8 cellular contexts compared by ENCODE assay signal in the genomic region with DNA sequence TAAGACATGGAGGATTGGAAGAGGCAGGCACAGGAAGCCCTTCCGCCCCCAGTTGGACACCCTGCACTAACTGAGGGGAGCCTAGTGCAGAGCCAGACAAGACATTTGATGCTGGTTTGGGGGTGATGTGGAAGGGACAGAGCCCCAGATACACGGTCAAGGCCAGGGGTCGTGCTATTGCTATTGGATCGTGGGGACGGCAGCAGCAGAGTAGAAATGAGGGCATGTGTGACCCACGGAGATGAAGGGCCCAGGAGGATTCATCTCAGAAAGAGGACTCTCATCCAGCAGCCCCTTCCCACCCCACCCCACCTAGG. TPM values are rescaled to one million over a fixed set of nuclear protein-coding genes. Genes with fewer than 3 reads are reported as not detected.
DNase-seq lines count a peak whose midpoint lies in the region; ATAC-seq, FAIRE-seq and TF ChIP-seq lines count a peak whose summit lies in the region.

No MANE protein-coding gene starts in this region.

- TF ChIP-seq EP300 in HepG2 (IDR thresholded peaks at IDR 0.05; ENCODE audit: low read depth in 2 of 2, low read length in 2 of 2) (no peak), HepG2 (CRISPR knock-in tag; IDR thresholded peaks at IDR 0.05; ENCODE audit: borderline replicate concordance) (no peak)

- in situ Hi-C loops in HepG2 (cut with HindIII; ENCODE audit: extremely low pct_ligation_motif_present, low pct_unique_long_range_greater_than_20kb) = no loop called here

- no peaks in the 10 kb centered on the region for H4K20me1 ChIP-seq in HepG2 (ENCODE audit: insufficient read depth, low read length)

- peaks cover 18% of the 10 kb centered on the region for H3K79me2 ChIP-seq in HepG2 (ENCODE audit: insufficient read depth, low read length)

- FAIRE-seq in HepG2 (lab: Jason Lieb, UNC) = no peak

- H3K4me1 ChIP-seq in HepG2 (ENCODE audit: insufficient read depth, low read length) = peaks cover 57% of the 10 kb centered on the region
- H3K4me1 ChIP-seq in stomach smooth muscle (ENCODE audit: control insufficient read depth, insufficient read depth, low read length) = peaks cover 38% of the 10 kb centered on the region

- peak overlapping the region; percentile 91 for H3K4me2 ChIP-seq in HepG2 (ENCODE audit: low read depth, low read length)

- POLR2A ChIA-PET in HepG2 (lab: Yijun Ruan, JAX) = interaction anchor here (0.7 to 2.6 kb wide), 13 partner anchors 8 to 124 kb away, joined by 3 to 149 read pairs (median 6); partner anchors contain the start of genes BORCS6, RANGRF and TMEM107

- H3K36me3 ChIP-seq in KOPT-K1 (ENCODE audit: insufficient read depth, low read length) = peaks cover 18% of the 10 kb centered on the region
- H3K36me3 ChIP-seq in HepG2 (replicated peaks in 1 of 2; ENCODE audit: control insufficient read depth in 1 of 2, insufficient read depth in 2 of 2, low read length in 2 of 2) = peaks cover 1 to 7% of the 10 kb centered on the region in 2 experiments; a peak in 3 of 5 replicates
- H3K36me3 ChIP-seq in stomach smooth muscle (ENCODE audit: control insufficient read depth in 2 of 2, insufficient read depth in 2 of 2, low read length in 2 of 2) = peaks cover 4 to 12% of the 10 kb centered on the region in 2 donors

- H3K27ac ChIP-seq in KOPT-K1 (ENCODE audit: low read depth, low read length, poor library complexity, severe bottlenecking) (peak overlapping the region; percentile 91), angular gyrus (ENCODE audit: low read depth, low read length) (peak overlapping the region; percentile 65), HepG2 (ENCODE audit: extremely low read length, insufficient read depth, low read length) (peak overlapping the region; percentile 95), stomach smooth muscle (ENCODE audit: low read length) (peak overlapping the region; percentile 98)

- TF ChIP-seq CTCF in HepG2 (CRISPR knock-in tag; IDR thresholded peaks at IDR 0.05) = no peak

- no peak for TF ChIP-seq RAD21 in HepG2 (CRISPR knock-in tag; IDR thresholded peaks at IDR 0.05)

- 7% methylated on average over 6 of the region's 6 CpGs for WGBS in HepG2 (ENCODE audit: low lambda C conversion rate)

- CTCF ChIA-PET in HepG2 (lab: Yijun Ruan, JAX; ENCODE audit: low intra/inter-chr PET ratio, low total read pairs) = interaction anchor here (0.9 kb wide), 1 partner anchor 26 kb away, joined by 3 read pairs; no protein-coding TSS in a partner anchor

- DNase-seq in HepG2 (ENCODE audit: low spot score) (no peak), cerebellar nuclear complex (lab: John Stamatoyannopoulos, UW) (no peak), DMS153 (lab: John Stamatoyannopoulos, UW) (no peak), NCI-H2029 treated with DMSO at 0.1 percent for 48 hours (lab: John Stamatoyannopoulos, UW) (no peak), DMS 273 treated with DMSO at 0.1 percent for 48 hours (lab: John Stamatoyannopoulos, UW) (no peak)

- H3K9ac ChIP-seq in HepG2 (ENCODE audit: insufficient read depth, low read depth, low read length) = peak overlapping the region; percentile 80
- peak overlapping the region; percentile 68 to 85 for H3K9ac ChIP-seq in stomach smooth muscle (ENCODE audit: low read length in 2 of 2)

- TF ChIP-seq POLR2A in HepG2 (IDR thresholded peaks at IDR 0.05; ENCODE audit: insufficient read depth in 1 of 2, low read depth in 2 of 2, low read length in 2 of 2) = no peak

- no peaks in the 10 kb centered on the region for H3K9me3 ChIP-seq in KOPT-K1 (ENCODE audit: insufficient read depth, low read length, poor library complexity, severe bottlenecking)
- H3K9me3 ChIP-seq in HepG2 (ENCODE audit: low read length) = no peaks in the 10 kb centered on the region
- no peaks in the 10 kb centered on the region for H3K9me3 ChIP-seq in stomach smooth muscle (ENCODE audit: control insufficient read depth in 2 of 2, low read length in 2 of 2)

- H3K27me3 ChIP-seq in HepG2 (ENCODE audit: control insufficient read depth in 1 of 2, insufficient read depth in 2 of 2, low read length in 2 of 2) = no peaks in the 10 kb centered on the region; a peak in 1 of 5 replicates
- no peaks in the 10 kb centered on the region for H3K27me3 ChIP-seq in stomach smooth muscle (ENCODE audit: control insufficient read depth in 1 of 2, insufficient read depth in 2 of 2, low read length in 2 of 2)

- intact Hi-C loops in HepG2 (cut with micrococcal nuclease; ENCODE audit: unreplicated experiment) = no loop called here

- ATAC-seq in HepG2 = no peak

- no peak overlapping the region for H2AFZ ChIP-seq in HepG2 (ENCODE audit: low read length)

- BruUV-seq in HepG2 (replicated peaks; lab: Mats Ljungman, UMichigan) = no TSS peak

- peak overlapping the region; percentile 92 to 99 (median 98) for H3K4me3 ChIP-seq in HepG2 (replicated peaks in 1 of 3; ENCODE audit: insufficient read depth in 1 of 3, low read depth in 2 of 3, low read length in 3 of 3)
- peak overlapping the region in 1 of 2 donors; percentile 15 for H3K4me3 ChIP-seq in stomach smooth muscle (ENCODE audit: low read length in 2 of 2)

RNA-seq across cellular contexts. Expression of gene VAMP2, which starts 2.0 kb away (rescaled TPM):
- 2.0 and 3.9 TPM in 2 replicates for total RNA-seq in HepG2 (2016; rRNA removed; fragmentation: Illumina TruSeq; extraction: Trizol)
- 4.1 and 5.2 TPM in 2 replicates for total RNA-seq in HepG2 (2016; cell fraction: cytosol; rRNA removed; fragmentation: Illumina TruSeq; extraction: Trizol; ENCODE audit: low read depth)
- total RNA-seq in HepG2 (2016; cell fraction: insoluble cytoplasmic fraction; rRNA removed; fragmentation: Illumina TruSeq; extraction: Trizol) = 1.9 and 3.4 TPM in 2 replicates
- 3.2 and 3.4 TPM in 2 replicates for total RNA-seq in HepG2 (2016; cell fraction: membrane; rRNA removed; fragmentation: Illumina TruSeq; extraction: Trizol)
- total RNA-seq in HepG2 (2016; cell fraction: nucleus; rRNA removed; fragmentation: Illumina TruSeq; extraction: Trizol) = 6.5 and 7.1 TPM in 2 replicates
- 17.2 and 19.6 TPM in 2 replicates for polyA plus RNA-seq in HepG2 (2011; rRNA removed)
- polyA plus RNA-seq in HepG2 (2011; cell fraction: cytosol; rRNA removed) = 10.1 and 13.2 TPM in 2 replicates
- 40.7 and 63.7 TPM in 2 replicates for polyA plus RNA-seq in HepG2 (2011; cell fraction: nucleus; rRNA removed)
- polyA plus RNA-seq in HepG2 (2012) = 29.0 and 34.1 TPM in 2 replicates
- 2.0 and 2.2 TPM in 2 replicates for polyA plus RNA-seq in HepG2 (2016; cell fraction: cytosol; fragmentation: Illumina TruSeq; extraction: Trizol; ENCODE audit: low read depth)
- 7.1 and 8.5 TPM in 2 replicates for polyA plus RNA-seq in HepG2 (2016; cell fraction: insoluble cytoplasmic fraction; fragmentation: Illumina TruSeq; extraction: Trizol; ENCODE audit: low read depth)
- polyA plus RNA-seq in HepG2 (2016; cell fraction: membrane; fragmentation: Illumina TruSeq; extraction: Trizol; ENCODE audit: low read depth) = 4.9 and 5.5 TPM in 2 replicates
- polyA plus RNA-seq in HepG2 (2016; cell fraction: nucleus; fragmentation: Illumina TruSeq; extraction: Trizol; ENCODE audit: insufficient read depth, low read depth) = 35.4 and 36.0 TPM in 2 replicates
- polyA minus RNA-seq in HepG2 (2011; rRNA and poly(A)+ RNA removed; ENCODE audit: low replicate concordance) = 6.8 and 7.6 TPM in 2 replicates
- 3.4 and 6.6 TPM in 2 replicates for polyA minus RNA-seq in HepG2 (2011; cell fraction: cytosol; rRNA and poly(A)+ RNA removed)
- 10.8 and 14.9 TPM in 2 replicates for polyA minus RNA-seq in HepG2 (2011; cell fraction: nucleus; rRNA and poly(A)+ RNA removed)

RNA-seq across cellular contexts. Expression of gene TMEM107, which starts 11.4 kb away (rescaled TPM):
- total RNA-seq in HepG2 (2016; rRNA removed; fragmentation: Illumina TruSeq; extraction: Trizol) = 3.8 and 15.3 TPM in 2 replicates
- total RNA-seq in HepG2 (2016; cell fraction: cytosol; rRNA removed; fragmentation: Illumina TruSeq; extraction: Trizol; ENCODE audit: low read depth) = 138 and 159 TPM in 2 replicates
- 4.0 and 13.1 TPM in 2 replicates for total RNA-seq in HepG2 (2016; cell fraction: insoluble cytoplasmic fraction; rRNA removed; fragmentation: Illumina TruSeq; extraction: Trizol)
- 25.0 and 29.6 TPM in 2 replicates for total RNA-seq in HepG2 (2016; cell fraction: membrane; rRNA removed; fragmentation: Illumina TruSeq; extraction: Trizol)
- total RNA-seq in HepG2 (2016; cell fraction: nucleus; rRNA removed; fragmentation: Illumina TruSeq; extraction: Trizol) = 18.7 and 21.8 TPM in 2 replicates
- polyA plus RNA-seq in HepG2 (2011; rRNA removed) = 4.5 and 7.2 TPM in 2 replicates
- polyA plus RNA-seq in HepG2 (2011; cell fraction: cytosol; rRNA removed) = 5.0 and 5.5 TPM in 2 replicates
- 3.9 and 4.3 TPM in 2 replicates for polyA plus RNA-seq in HepG2 (2011; cell fraction: nucleus; rRNA removed)
- polyA plus RNA-seq in HepG2 (2012) = 2.6 and 3.6 TPM in 2 replicates
- 2.4 and 3.4 TPM in 2 replicates for polyA plus RNA-seq in HepG2 (2016; cell fraction: cytosol; fragmentation: Illumina TruSeq; extraction: Trizol; ENCODE audit: low read depth)
- 3.4 and 3.5 TPM in 2 replicates for polyA plus RNA-seq in HepG2 (2016; cell fraction: insoluble cytoplasmic fraction; fragmentation: Illumina TruSeq; extraction: Trizol; ENCODE audit: low read depth)
- polyA plus RNA-seq in HepG2 (2016; cell fraction: membrane; fragmentation: Illumina TruSeq; extraction: Trizol; ENCODE audit: low read depth) = 2.1 and 3.3 TPM in 2 replicates
- polyA plus RNA-seq in HepG2 (2016; cell fraction: nucleus; fragmentation: Illumina TruSeq; extraction: Trizol; ENCODE audit: insufficient read depth, low read depth) = 4.5 and 4.6 TPM in 2 replicates
- 121 and 165 TPM in 2 replicates for polyA minus RNA-seq in HepG2 (2011; rRNA and poly(A)+ RNA removed; ENCODE audit: low replicate concordance)
- 34.2 and 36.5 TPM in 2 replicates for polyA minus RNA-seq in HepG2 (2011; cell fraction: cytosol; rRNA and poly(A)+ RNA removed)
- 79.1 and 96.4 TPM in 2 replicates for polyA minus RNA-seq in HepG2 (2011; cell fraction: nucleus; rRNA and poly(A)+ RNA removed)

RNA-seq across cellular contexts. Expression of gene PER1, which starts 12.6 kb away (rescaled TPM):
- total RNA-seq in HepG2 (2016; rRNA removed; fragmentation: Illumina TruSeq; extraction: Trizol) = 2.6 and 5.5 TPM in 2 replicates
- total RNA-seq in HepG2 (2016; cell fraction: cytosol; rRNA removed; fragmentation: Illumina TruSeq; extraction: Trizol; ENCODE audit: low read depth) = 1.8 and 2.9 TPM in 2 replicates
- total RNA-seq in HepG2 (2016; cell fraction: insoluble cytoplasmic fraction; rRNA removed; fragmentation: Illumina TruSeq; extraction: Trizol) = 3.2 and 5.8 TPM in 2 replicates
- total RNA-seq in HepG2 (2016; cell fraction: membrane; rRNA removed; fragmentation: Illumina TruSeq; extraction: Trizol) = 1.4 and 1.9 TPM in 2 replicates
- total RNA-seq in HepG2 (2016; cell fraction: nucleus; rRNA removed; fragmentation: Illumina TruSeq; extraction: Trizol) = 4.1 and 4.3 TPM in 2 replicates
- polyA plus RNA-seq in HepG2 (2011; rRNA removed) = 3.6 and 5.2 TPM in 2 replicates
- 1.3 and 1.4 TPM in 2 replicates for polyA plus RNA-seq in HepG2 (2011; cell fraction: cytosol; rRNA removed)
- polyA plus RNA-seq in HepG2 (2011; cell fraction: nucleus; rRNA removed) = 32.0 and 32.6 TPM in 2 replicates
- polyA plus RNA-seq in HepG2 (2012) = 7.8 and 11.4 TPM in 2 replicates
- 0.38 and 0.70 TPM in 2 replicates for polyA plus RNA-seq in HepG2 (2016; cell fraction: cytosol; fragmentation: Illumina TruSeq; extraction: Trizol; ENCODE audit: low read depth)
- polyA plus RNA-seq in HepG2 (2016; cell fraction: insoluble cytoplasmic fraction; fragmentation: Illumina TruSeq; extraction: Trizol; ENCODE audit: low read depth) = 2.2 and 3.6 TPM in 2 replicates
- polyA plus RNA-seq in HepG2 (2016; cell fraction: membrane; fragmentation: Illumina TruSeq; extraction: Trizol; ENCODE audit: low read depth) = 0.49 and 0.90 TPM in 2 replicates
- 13.1 and 17.6 TPM in 2 replicates for polyA plus RNA-seq in HepG2 (2016; cell fraction: nucleus; fragmentation: Illumina TruSeq; extraction: Trizol; ENCODE audit: insufficient read depth, low read depth)
- 11.1 and 12.7 TPM in 2 replicates for polyA minus RNA-seq in HepG2 (2011; rRNA and poly(A)+ RNA removed; ENCODE audit: low replicate concordance)
- 3.8 and 6.2 TPM in 2 replicates for polyA minus RNA-seq in HepG2 (2011; cell fraction: cytosol; rRNA and poly(A)+ RNA removed)
- polyA minus RNA-seq in HepG2 (2011; cell fraction: nucleus; rRNA and poly(A)+ RNA removed) = 10.4 and 10.7 TPM in 2 replicates

RNA-seq across cellular contexts. Expression of gene BORCS6, which starts 25.2 kb away (rescaled TPM):
- 5.1 and 5.3 TPM in 2 replicates for total RNA-seq in HepG2 (2016; rRNA removed; fragmentation: Illumina TruSeq; extraction: Trizol)
- 1.3 and 1.4 TPM in 2 replicates for total RNA-seq in HepG2 (2016; cell fraction: cytosol; rRNA removed; fragmentation: Illumina TruSeq; extraction: Trizol; ENCODE audit: low read depth)
- 4.3 and 5.3 TPM in 2 replicates for total RNA-seq in HepG2 (2016; cell fraction: insoluble cytoplasmic fraction; rRNA removed; fragmentation: Illumina TruSeq; extraction: Trizol)
- total RNA-seq in HepG2 (2016; cell fraction: membrane; rRNA removed; fragmentation: Illumina TruSeq; extraction: Trizol) = 3.0 and 3.2 TPM in 2 replicates
- total RNA-seq in HepG2 (2016; cell fraction: nucleus; rRNA removed; fragmentation: Illumina TruSeq; extraction: Trizol) = 2.1 and 2.4 TPM in 2 replicates
- polyA plus RNA-seq in HepG2 (2011; rRNA removed) = 2.0 and 3.2 TPM in 2 replicates
- polyA plus RNA-seq in HepG2 (2011; cell fraction: cytosol; rRNA removed) = 3.3 and 3.8 TPM in 2 replicates
- polyA plus RNA-seq in HepG2 (2011; cell fraction: nucleus; rRNA removed) = 1.8 and 2.1 TPM in 2 replicates
- polyA plus RNA-seq in HepG2 (2012) = 2.9 and 3.6 TPM in 2 replicates
- 1.1 TPM in 2 replicates for polyA plus RNA-seq in HepG2 (2016; cell fraction: cytosol; fragmentation: Illumina TruSeq; extraction: Trizol; ENCODE audit: low read depth)
- 4.1 and 5.6 TPM in 2 replicates for polyA plus RNA-seq in HepG2 (2016; cell fraction: insoluble cytoplasmic fraction; fragmentation: Illumina TruSeq; extraction: Trizol; ENCODE audit: low read depth)
- 1.5 and 1.8 TPM in 2 replicates for polyA plus RNA-seq in HepG2 (2016; cell fraction: membrane; fragmentation: Illumina TruSeq; extraction: Trizol; ENCODE audit: low read depth)
- polyA plus RNA-seq in HepG2 (2016; cell fraction: nucleus; fragmentation: Illumina TruSeq; extraction: Trizol; ENCODE audit: insufficient read depth, low read depth) = 2.6 and 2.8 TPM in 2 replicates
- 6.1 and 8.3 TPM in 2 replicates for polyA minus RNA-seq in HepG2 (2011; rRNA and poly(A)+ RNA removed; ENCODE audit: low replicate concordance)
- polyA minus RNA-seq in HepG2 (2011; cell fraction: cytosol; rRNA and poly(A)+ RNA removed) = 2.1 and 3.3 TPM in 2 replicates
- 1.2 and 1.9 TPM in 2 replicates for polyA minus RNA-seq in HepG2 (2011; cell fraction: nucleus; rRNA and poly(A)+ RNA removed)

RNA-seq across cellular contexts. Expression of gene HES7, which starts 40.9 kb away (rescaled TPM):
- total RNA-seq in HepG2 (2016; rRNA removed; fragmentation: Illumina TruSeq; extraction: Trizol) = not detected in 2 replicates
- not detected in 2 replicates for total RNA-seq in HepG2 (2016; cell fraction: cytosol; rRNA removed; fragmentation: Illumina TruSeq; extraction: Trizol; ENCODE audit: low read depth)
- not detected in 2 replicates for total RNA-seq in HepG2 (2016; cell fraction: insoluble cytoplasmic fraction; rRNA removed; fragmentation: Illumina TruSeq; extraction: Trizol)
- not detected in 2 replicates for total RNA-seq in HepG2 (2016; cell fraction: membrane; rRNA removed; fragmentation: Illumina TruSeq; extraction: Trizol)
- not detected in 2 replicates for total RNA-seq in HepG2 (2016; cell fraction: nucleus; rRNA removed; fragmentation: Illumina TruSeq; extraction: Trizol)
- not detected in 2 replicates for polyA plus RNA-seq in HepG2 (2011; rRNA removed)
- not detected in 2 replicates for polyA plus RNA-seq in HepG2 (2011; cell fraction: cytosol; rRNA removed)
- polyA plus RNA-seq in HepG2 (2011; cell fraction: nucleus; rRNA removed) = 0.42 and 0.50 TPM in 2 replicates
- 0.11 TPM in 1 of 2 replicates, not detected in the other for polyA plus RNA-seq in HepG2 (2012)
- not detected in 2 replicates for polyA plus RNA-seq in HepG2 (2016; cell fraction: cytosol; fragmentation: Illumina TruSeq; extraction: Trizol; ENCODE audit: low read depth)
- polyA plus RNA-seq in HepG2 (2016; cell fraction: insoluble cytoplasmic fraction; fragmentation: Illumina TruSeq; extraction: Trizol; ENCODE audit: low read depth) = not detected in 2 replicates
- polyA plus RNA-seq in HepG2 (2016; cell fraction: membrane; fragmentation: Illumina TruSeq; extraction: Trizol; ENCODE audit: low read depth) = not detected in 2 replicates
- polyA plus RNA-seq in HepG2 (2016; cell fraction: nucleus; fragmentation: Illumina TruSeq; extraction: Trizol; ENCODE audit: insufficient read depth, low read depth) = not detected in 2 replicates
- 3.9 TPM in 1 of 2 replicates, not detected in the other for polyA minus RNA-seq in HepG2 (2011; rRNA and poly(A)+ RNA removed; ENCODE audit: low replicate concordance)
- polyA minus RNA-seq in HepG2 (2011; cell fraction: cytosol; rRNA and poly(A)+ RNA removed) = not detected in 2 replicates
- polyA minus RNA-seq in HepG2 (2011; cell fraction: nucleus; rRNA and poly(A)+ RNA removed) = not detected in 2 replicates
